In genomic region chr7:6379881-6380280, GRCh38 we compare ENCODE assay signal across 16 cellular contexts. TPM values are rescaled to one million over a fixed set of nuclear protein-coding genes. Genes with fewer than 3 reads are reported as not detected.
DNase-seq lines count a peak whose midpoint lies in the region; ATAC-seq and TF ChIP-seq lines count a peak whose summit lies in the region.
"Had no signal": no experiment of that assay in that cellular context is flagged by ENCODE, and none has a peak within 500 bp of the region (broad histone marks: within the 10 kb centered on the region; RNA-seq: fewer than 3 reads in every experiment).

No MANE protein-coding gene starts in this region.

- CTCF ChIA-PET in activated CD4-positive, alpha-beta T cell treated with anti-CD3 and anti-CD28 coated beads for 36 hours (lab: Charles Lee) = no interaction called here

- intact Hi-C loops in activated CD4-positive, alpha-beta T cell treated with anti-CD3 and anti-CD28 coated beads for 36 hours (cut with DNase I, micrococcal nuclease) = no loop called here
- intact Hi-C loops in mucosa of descending colon (cut with DNase I, micrococcal nuclease) = no loop called here

- H3K4me3 ChIP-seq in NB4 (ENCODE audit: low read depth, low read length) (peak overlapping the region; percentile 14), endodermal cell (ENCODE audit: low read length) (no peak overlapping the region), mucosa of descending colon (no peak overlapping the region)
- H3K4me3 ChIP-seq: left lung, thoracic aorta had no signal

- H3K27me3 ChIP-seq in endodermal cell (ENCODE audit: control insufficient read depth, insufficient read depth, low read length, poor library complexity, severe bottlenecking) = no peaks in the 10 kb centered on the region
- H3K27me3 ChIP-seq: left lung had no signal

- 95 to 100% methylated on average over 1 to 7 of the region's 7 CpGs for WGBS in endodermal cell (ENCODE audit: insufficient coverage in 1 of 2, insufficient read length in 1 of 2), 2 experiments

- H3K36me3 ChIP-seq in endodermal cell (ENCODE audit: control insufficient read depth, insufficient read depth, low read length) (peaks cover 36% of the 10 kb centered on the region), mucosa of descending colon (ENCODE audit: low read depth) (no peaks in the 10 kb centered on the region)
- H3K36me3 ChIP-seq: thoracic aorta had no signal

- H3K4me1 ChIP-seq in endodermal cell (ENCODE audit: control insufficient read depth, insufficient read depth, low read length) (no peaks in the 10 kb centered on the region), mucosa of descending colon (ENCODE audit: low read depth) (peaks cover 72% of the 10 kb centered on the region)

- POLR2A ChIA-PET in activated CD4-positive, alpha-beta T cell treated with anti-CD3 and anti-CD28 coated beads for 36 hours (lab: Charles Lee) = interaction anchor here (0.6 kb wide), 1 partner anchor 22 kb away, joined by 3 read pairs; no protein-coding TSS in a partner anchor

- peaks cover 29% of the 10 kb centered on the region for H3K36me3 Mint-ChIP-seq in activated CD4-positive, alpha-beta T cell treated with anti-CD3 and anti-CD28 coated beads for 36 hours (ENCODE audit: low read depth)
- peaks cover 33% of the 10 kb centered on the region for H3K36me3 Mint-ChIP-seq in endodermal cell (ENCODE audit: low read depth)
- peaks cover 6% of the 10 kb centered on the region for H3K36me3 Mint-ChIP-seq in progenitor cell of endocrine pancreas (ENCODE audit: insufficient read depth)

- no peaks in the 10 kb centered on the region for H3K9me3 Mint-ChIP-seq in activated CD4-positive, alpha-beta T cell treated with anti-CD3 and anti-CD28 coated beads for 36 hours (ENCODE audit: low read depth)
- H3K9me3 Mint-ChIP-seq in endodermal cell (no peaks in the 10 kb centered on the region), progenitor cell of endocrine pancreas (ENCODE audit: low read depth) (no peaks in the 10 kb centered on the region)

- TF ChIP-seq POLR2A in NB4 (IDR thresholded peaks at IDR 0.05; ENCODE audit: extremely low read depth, insufficient read length) = no peak

- no peaks in the 10 kb centered on the region for H3K27me3 Mint-ChIP-seq in activated CD4-positive, alpha-beta T cell treated with anti-CD3 and anti-CD28 coated beads for 36 hours
- no peaks in the 10 kb centered on the region for H3K27me3 Mint-ChIP-seq in endodermal cell (ENCODE audit: insufficient read depth)
- H3K27me3 Mint-ChIP-seq in progenitor cell of endocrine pancreas = no peaks in the 10 kb centered on the region

- no peak overlapping the region for H3K9ac ChIP-seq in endodermal cell (ENCODE audit: extremely low read depth, low read length, poor library complexity, severe bottlenecking)

- H3K4me3 Mint-ChIP-seq in activated CD4-positive, alpha-beta T cell treated with anti-CD3 and anti-CD28 coated beads for 36 hours = no peak overlapping the region
- H3K4me3 Mint-ChIP-seq in endodermal cell (no peak overlapping the region), progenitor cell of endocrine pancreas (ENCODE audit: low read depth) (no peak overlapping the region)

- no peaks in the 10 kb centered on the region for H3K9me3 ChIP-seq in endodermal cell (ENCODE audit: control insufficient read depth, low read length)
- H3K9me3 ChIP-seq in mucosa of descending colon = no peaks in the 10 kb centered on the region
- H3K9me3 ChIP-seq: left lung, thoracic aorta had no signal

- H3K4me1 Mint-ChIP-seq in activated CD4-positive, alpha-beta T cell treated with anti-CD3 and anti-CD28 coated beads for 36 hours = peaks cover 69% of the 10 kb centered on the region
- H3K4me1 Mint-ChIP-seq in endodermal cell (peaks cover 32% of the 10 kb centered on the region), progenitor cell of endocrine pancreas (ENCODE audit: low read depth) (peaks cover 40% of the 10 kb centered on the region)

- TF ChIP-seq CTCF in NB4 (IDR thresholded peaks at IDR 0.05; ENCODE audit: low read depth, low read length) (no peak), endodermal cell (conservative IDR thresholded peaks at IDR 0.05) (no peak), progenitor cell of endocrine pancreas (IDR thresholded peaks at IDR 0.05; ENCODE audit: unreplicated experiment) (no peak), mucosa of descending colon (IDR thresholded peaks at IDR 0.05) (no peak)

- DNase-seq in activated CD4-positive, alpha-beta T cell treated with anti-CD3 and anti-CD28 coated beads for 36 hours = no peak
- no peak for DNase-seq in activated CD4-positive, alpha-beta T cell treated with anti-CD3 and anti-CD28 coated beads, Interleukin-2, amount 50 U/mL, for 1 hour
- no peak for DNase-seq in NB4 (ENCODE audit: low read depth)
- DNase-seq in endodermal cell = no peak
- no peak for DNase-seq in progenitor cell of endocrine pancreas (ENCODE audit: low spot score, unreplicated experiment)
- no peak for DNase-seq in AG08395 (ENCODE audit: low spot score)
- no peak for DNase-seq in mucosa of descending colon
- DNase-seq: activated T-cell treated with anti-CD3 and anti-CD28 coated beads, Interleukin-2, amount 50 U/mL, for 1 hour; erythroblast; hippocampal formation; left lung; NCI-H1048; NCI-H2171; stimulated activated CD4-positive, alpha-beta T cell treated with anti-CD3 and anti-CD28 coated beads, Interleukin-12 subunit alpha, Interleukin-12 subunit beta, amount 100 ng/mL, for 4 hours had no signal

- no peak for ATAC-seq in activated CD4-positive, alpha-beta T cell treated with anti-CD3 and anti-CD28 coated beads for 36 hours
- ATAC-seq in GM21390 (IDR thresholded peaks at IDR 0.05; ENCODE audit: unreplicated experiment) = no peak
- ATAC-seq in mucosa of descending colon = no peak
- ATAC-seq: left lung had no signal

- no peak overlapping the region for H3K27ac ChIP-seq in endodermal cell (ENCODE audit: low read depth, low read length)
- H3K27ac ChIP-seq: thoracic aorta had no signal

- H3K27ac Mint-ChIP-seq in activated CD4-positive, alpha-beta T cell treated with anti-CD3 and anti-CD28 coated beads for 36 hours = peak overlapping the region; percentile 63
- peak overlapping the region; percentile 1 for H3K27ac Mint-ChIP-seq in endodermal cell
- H3K27ac Mint-ChIP-seq in progenitor cell of endocrine pancreas = peak overlapping the region; percentile 48

RNA-seq across cellular contexts. Expression of gene RAC1, which starts 5.6 kb away (rescaled TPM):
- total RNA-seq in activated CD4-positive, alpha-beta T cell treated with anti-CD3 and anti-CD28 coated beads for 36 hours = 100 to 1,000 TPM; 173 to 208 TPM
- 100 to 1,000 TPM; 236 to 238 TPM for total RNA-seq in endodermal cell
- 221 TPM for polyA plus RNA-seq in endodermal cell (2013, experiment 1 of 2)
- polyA plus RNA-seq in endodermal cell (2013, experiment 2 of 2) = 214 TPM
- total RNA-seq in progenitor cell of endocrine pancreas = 203 and 210 TPM in 2 replicates
- 100 to 1,000 TPM; 294 to 402 (median 391) TPM for total RNA-seq in mucosa of descending colon

RNA-seq across cellular contexts. Expression of gene FAM220A, which starts 31.1 kb away (rescaled TPM):
- total RNA-seq in activated CD4-positive, alpha-beta T cell treated with anti-CD3 and anti-CD28 coated beads for 36 hours = 10 to 100 TPM; 10.1 to 25.4 TPM
- total RNA-seq in endodermal cell (10 to 100 TPM; 19.9 to 22.2 TPM), progenitor cell of endocrine pancreas (17.3 and 18.0 TPM in 2 replicates), mucosa of descending colon (10 to 100 TPM in 2 of 3 donors, 1 to 10 TPM in 1; 6.8 to 15.5 (median 11.6) TPM)
- polyA plus RNA-seq in endodermal cell (2013, experiment 1 of 2) = 24.4 TPM
- polyA plus RNA-seq in endodermal cell (2013, experiment 2 of 2) = 22.3 TPM

Comparison
In these comparisons a context has a peak if more than half of its experiments do, and no peak if none do; other contexts are left out.
1. H3K27ac Mint-ChIP-seq: peak in every context shown above with its lines; median percentile 63 in activated CD4-positive, alpha-beta T cell treated with anti-CD3 and anti-CD28 coated beads for 36 hours; 48 in progenitor cell of endocrine pancreas; 1 in endodermal cell.